12 cellular contexts compared by ENCODE assay signal in the genomic region with DNA sequence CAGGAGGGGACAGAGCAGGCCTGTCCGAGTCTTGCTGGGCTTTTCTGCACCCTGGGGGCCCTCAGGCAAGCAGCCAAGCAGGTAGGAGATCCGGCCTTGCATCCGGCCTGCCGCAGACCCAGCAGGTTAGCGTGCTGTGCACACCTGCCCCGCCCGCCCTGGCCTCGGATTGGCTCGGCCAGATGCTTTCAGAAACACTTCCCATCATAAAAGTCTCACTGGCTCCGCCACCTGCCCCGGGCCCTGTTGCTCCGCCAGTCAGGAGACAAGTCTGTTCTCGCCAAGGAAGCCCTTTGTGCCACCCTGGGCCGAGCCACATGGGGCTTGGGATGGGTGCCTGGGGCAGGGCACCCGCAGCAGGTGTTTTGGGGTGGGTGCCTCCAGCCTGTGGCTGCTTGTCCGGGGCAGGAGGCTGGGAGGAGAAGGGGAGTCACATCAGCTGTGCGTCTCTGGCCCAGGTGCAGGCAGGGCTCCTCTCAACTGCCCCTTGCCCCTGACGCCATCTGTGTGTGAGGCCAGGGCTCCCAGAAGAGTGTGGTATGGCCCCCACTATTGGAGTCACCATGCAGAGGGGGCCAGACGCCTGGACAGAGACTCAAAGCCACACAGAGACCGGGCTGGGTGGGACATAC.
DNase-seq lines count a peak whose midpoint lies in the region; ATAC-seq and TF ChIP-seq lines count a peak whose summit lies in the region.
"Had no signal": no experiment of that assay in that cellular context is flagged by ENCODE, and none has a peak within 500 bp of the region (broad histone marks: within the 10 kb centered on the region; RNA-seq: fewer than 3 reads in every experiment).

No MANE protein-coding gene starts in this region.

- H3K9me3 ChIP-seq in adrenal gland (replicated peaks in 1 of 3) (no peaks in the 10 kb centered on the region), lower lobe of right lung (no peaks in the 10 kb centered on the region)
- no peaks in the 10 kb centered on the region for H3K9me3 ChIP-seq in naive thymus-derived CD4-positive, alpha-beta T cell (ENCODE audit: control insufficient read depth in 2 of 3, low read length in 3 of 3)
- H3K9me3 ChIP-seq in effector memory CD4-positive, alpha-beta T cell (ENCODE audit: control insufficient read depth, low read length) = no peaks in the 10 kb centered on the region

- H3K36me3 Mint-ChIP-seq in naive thymus-derived CD4-positive, alpha-beta T cell = peaks cover 0 to 4% (median 0%) of the 10 kb centered on the region in 5 donors

- intact Hi-C loops in adrenal gland (cut with DNase I) = no loop called here
- intact Hi-C loops in lower lobe of right lung (cut with DNase I) = no loop called here
- intact Hi-C loops in naive thymus-derived CD4-positive, alpha-beta T cell (cut with micrococcal nuclease) = no loop called here

- no peak overlapping the region for H3K27ac Mint-ChIP-seq in naive thymus-derived CD4-positive, alpha-beta T cell
- H3K27ac Mint-ChIP-seq: activated B cell treated with CpG ODN at 0.5 μM for 24 hours; activated naive CD4-positive, alpha-beta T cell treated with anti-CD3 and anti-CD28 coated beads for 36 hours had no signal

- no peak for ATAC-seq in lower lobe of right lung
- ATAC-seq in naive thymus-derived CD4-positive, alpha-beta T cell = no peak
- ATAC-seq: stimulated activated naive CD8-positive, alpha-beta T cell treated with anti-CD3 and anti-CD28 coated beads, Interleukin-15, Interleukin-2, amounts not matched to agents 100 U/mL and 50 U/mL, for 24 hours had no signal

- H3K36me3 ChIP-seq in adrenal gland (replicated peaks in 1 of 2) (no peaks in the 10 kb centered on the region), lower lobe of right lung (no peaks in the 10 kb centered on the region)
- no peaks in the 10 kb centered on the region for H3K36me3 ChIP-seq in naive thymus-derived CD4-positive, alpha-beta T cell (ENCODE audit: control insufficient read depth in 2 of 3, insufficient read depth in 3 of 3, low read length in 3 of 3)
- no peaks in the 10 kb centered on the region for H3K36me3 ChIP-seq in effector memory CD4-positive, alpha-beta T cell (ENCODE audit: control insufficient read depth, insufficient read depth, low read length)

- H3K27me3 ChIP-seq in adrenal gland = no peaks in the 10 kb centered on the region
- no peaks in the 10 kb centered on the region for H3K27me3 ChIP-seq in lower lobe of right lung (ENCODE audit: low read depth)
- no peaks in the 10 kb centered on the region for H3K27me3 ChIP-seq in naive thymus-derived CD4-positive, alpha-beta T cell (ENCODE audit: control insufficient read depth in 2 of 2, insufficient read depth in 2 of 2, low read length in 2 of 2)
- peaks cover 3% of the 10 kb centered on the region for H3K27me3 ChIP-seq in effector memory CD4-positive, alpha-beta T cell (replicated peaks; ENCODE audit: control insufficient read depth, insufficient read depth, low read length, poor library complexity, severe bottlenecking)

- H3K9me3 Mint-ChIP-seq in naive thymus-derived CD4-positive, alpha-beta T cell = peaks cover 0 to 5% (median 0%) of the 10 kb centered on the region in 11 donors
- H3K9me3 Mint-ChIP-seq: activated naive CD4-positive, alpha-beta T cell treated with anti-CD3 and anti-CD28 coated beads for 36 hours had no signal

- peaks cover 0 to 10% (median 5%) of the 10 kb centered on the region in 5 donors for H3K27me3 Mint-ChIP-seq in naive thymus-derived CD4-positive, alpha-beta T cell

- 71 to 83% (median 81%) methylated on average over 4 to 20 of the region's 20 CpGs for WGBS in adrenal gland, 4 donors

- H3K4me1 Mint-ChIP-seq in naive thymus-derived CD4-positive, alpha-beta T cell = peaks cover 0 to 3% (median 0%) of the 10 kb centered on the region in 7 donors
- H3K4me1 Mint-ChIP-seq: activated B cell treated with CpG ODN at 0.5 μM for 24 hours had no signal

- peaks cover 10 to 43% of the 10 kb centered on the region in 2 donors for H3K4me1 ChIP-seq in adrenal gland (replicated peaks in 1 of 2)
- peaks cover 16% of the 10 kb centered on the region for H3K4me1 ChIP-seq in lower lobe of right lung
- H3K4me1 ChIP-seq in naive thymus-derived CD4-positive, alpha-beta T cell (ENCODE audit: control insufficient read depth in 2 of 2, insufficient read depth in 2 of 2, low read length in 2 of 2) = no peaks in the 10 kb centered on the region
- H3K4me1 ChIP-seq in effector memory CD4-positive, alpha-beta T cell (ENCODE audit: control insufficient read depth, insufficient read depth, low read length, poor library complexity, severe bottlenecking) = no peaks in the 10 kb centered on the region

- no peak for TF ChIP-seq POLR2A in adrenal gland (IDR thresholded peaks at IDR 0.05)

- POLR2A ChIA-PET in naive thymus-derived CD4-positive, alpha-beta T cell (lab: Charles Lee) = no interaction called here

- H3K4me3 ChIP-seq in adrenal gland (no peak overlapping the region), lower lobe of right lung (no peak overlapping the region)
- no peak overlapping the region for H3K4me3 ChIP-seq in naive thymus-derived CD4-positive, alpha-beta T cell (ENCODE audit: low read length)
- no peak overlapping the region for H3K4me3 ChIP-seq in effector memory CD4-positive, alpha-beta T cell (ENCODE audit: insufficient read depth, low read depth, low read length, poor library complexity, severe bottlenecking)

- H3K27ac ChIP-seq in adrenal gland (peak overlapping the region in 1 of 5 donors; percentile 54), lower lobe of right lung (no peak overlapping the region)
- no peak overlapping the region for H3K27ac ChIP-seq in naive thymus-derived CD4-positive, alpha-beta T cell (ENCODE audit: low read depth, low read length)
- no peak overlapping the region for H3K27ac ChIP-seq in effector memory CD4-positive, alpha-beta T cell (ENCODE audit: insufficient read depth, low read length, poor library complexity, severe bottlenecking)

- DNase-seq in COLO668 (lab: John Stamatoyannopoulos, UW; ENCODE audit: unreplicated experiment) = peak; percentile 96
- peak; percentile 21 for DNase-seq in NCI-H187 treated with DMSO at 0.1 percent for 48 hours (lab: John Stamatoyannopoulos, UW)
- DNase-seq in adrenal gland = peak in 4 of 7 donors; percentile 1 to 14 (median 7)
- peak; percentile 46 for DNase-seq in lower lobe of right lung
- no peak for DNase-seq in SKM-1 treated with dmso at 0.1 percent for 144 hours (lab: John Stamatoyannopoulos, UW; ENCODE audit: unreplicated experiment)
- no peak for DNase-seq in naive thymus-derived CD4-positive, alpha-beta T cell
- DNase-seq in KG1 (lab: John Stamatoyannopoulos, UW) = no peak
- DNase-seq in effector memory CD4-positive, alpha-beta T cell = no peak
- DNase-seq: activated B cell treated with CpG ODN at 0.5 μM for 24 hours; activated naive CD4-positive, alpha-beta T cell treated with anti-CD3 and anti-CD28 coated beads for 36 hours; NCI-H774; stimulated activated naive CD8-positive, alpha-beta T cell treated with anti-CD3 and anti-CD28 coated beads, Interleukin-15, Interleukin-2, amounts not matched to agents 100 U/mL and 50 U/mL, for 24 hours had no signal

- CTCF ChIA-PET in naive thymus-derived CD4-positive, alpha-beta T cell (lab: Charles Lee) = no interaction called here

- no peak overlapping the region for H3K4me3 Mint-ChIP-seq in naive thymus-derived CD4-positive, alpha-beta T cell
- H3K4me3 Mint-ChIP-seq: activated B cell treated with CpG ODN at 0.5 μM for 24 hours; activated naive CD4-positive, alpha-beta T cell treated with anti-CD3 and anti-CD28 coated beads for 36 hours had no signal

- TF ChIP-seq CTCF in adrenal gland (IDR thresholded peaks at IDR 0.05) (no peak), lower lobe of right lung (IDR thresholded peaks at IDR 0.05) (no peak)

Comparison
In these comparisons a context has a peak if more than half of its experiments do, and no peak if none do; other contexts are left out.
1. DNase-seq: peak in COLO668 (single experiment), NCI-H187 treated with DMSO at 0.1 percent for 48 hours (single experiment), adrenal gland (4 of 7) and lower lobe of right lung (single experiment); none in SKM-1 treated with dmso at 0.1 percent for 144 hours (single experiment), naive thymus-derived CD4-positive, alpha-beta T cell (0 of 9), KG1 (single experiment) and effector memory CD4-positive, alpha-beta T cell (0 of 3).